14 cellular contexts compared by ENCODE assay signal in the genomic region with DNA sequence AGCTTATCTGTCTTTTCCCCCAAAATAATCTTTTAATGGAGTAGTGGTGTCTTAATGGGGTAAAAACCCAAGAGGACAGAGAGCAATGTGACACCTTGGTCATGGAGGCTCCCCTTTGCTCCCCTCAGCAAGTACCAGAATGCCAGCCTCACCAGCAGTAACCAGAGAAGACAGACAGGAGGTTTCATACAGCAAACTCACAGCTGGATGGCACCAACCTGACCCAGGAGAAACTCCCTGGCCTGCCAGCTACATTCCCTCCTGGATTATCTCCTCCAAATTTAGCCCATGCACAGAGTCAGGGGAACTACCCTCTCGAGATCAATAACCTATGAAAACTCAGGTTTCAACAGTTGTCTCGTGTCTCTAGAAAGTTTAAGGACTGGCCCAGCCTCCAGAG. TPM values are rescaled to one million over a fixed set of nuclear protein-coding genes. Genes with fewer than 3 reads are reported as not detected.
A peak's percentile ranks its signal among the peaks of the same experiment; 100 is the strongest.
DNase-seq lines count a peak whose midpoint lies in the region; ATAC-seq and TF ChIP-seq lines count a peak whose summit lies in the region.
"Had no signal": no experiment of that assay in that cellular context is flagged by ENCODE, and none has a peak within 500 bp of the region (broad histone marks: within the 10 kb centered on the region; RNA-seq: fewer than 3 reads in every experiment).

No MANE protein-coding gene starts in this region.

- no peaks in the 10 kb centered on the region for H3K9me3 ChIP-seq in left ventricle myocardium inferior (replicated peaks)
- no peaks in the 10 kb centered on the region for H3K9me3 ChIP-seq in esophagus muscularis mucosa
- H3K9me3 ChIP-seq in gastrocnemius medialis: no peaks in the 10 kb centered on the region
- H3K9me3 ChIP-seq in uterus: no peaks in the 10 kb centered on the region
- H3K9me3 ChIP-seq in aorta (ENCODE audit: control insufficient read depth, low read length): no peaks in the 10 kb centered on the region
- H3K9me3 ChIP-seq in osteoblast (ENCODE audit: low read depth, low read length): no peaks in the 10 kb centered on the region

- WGBS in esophagus muscularis mucosa: 36% methylated on average over 2 of the region's 2 CpGs
- WGBS in aorta, 2 donors: 93 to 95% methylated on average over 2 of the region's 2 CpGs

- no peaks in the 10 kb centered on the region for H4K20me1 ChIP-seq in osteoblast (ENCODE audit: insufficient read depth, low read length)

- H3K27ac ChIP-seq in left ventricle myocardium inferior (replicated peaks) (peak overlapping the region; percentile 73), esophagus muscularis mucosa (replicated peaks in 1 of 4) (peak overlapping the region; percentile 63 to 73 (median 68)), gastrocnemius medialis (peak overlapping the region; percentile 91 to 100 (median 96)), uterus (peak overlapping the region; percentile 69 to 81), aorta (ENCODE audit: low read depth in 1 of 2, low read length in 2 of 2) (no peak overlapping the region), osteoblast (ENCODE audit: low read depth, low read length) (no peak overlapping the region)

- DNase-seq in left ventricle myocardium inferior: no peak
- no peak for DNase-seq in left cardiac atrium
- DNase-seq in esophagus muscularis mucosa (ENCODE audit: extremely low spot score): no peak
- peak; percentile 72 to 78 for DNase-seq in gastrocnemius medialis
- DNase-seq in uterus: no peak
- no peak for DNase-seq in aorta
- no peak for DNase-seq in osteoblast (ENCODE audit: insufficient read length, low spot score, missing footprints)
- DNase-seq in C1 segment of cervical spinal cord (lab: John Stamatoyannopoulos, UW): no peak
- DNase-seq: Calu3; CD4-positive, CD25-positive, alpha-beta regulatory T cell; DMS53; H7; NCI-H187 treated with DMSO at 0.1 percent for 48 hours had no signal

- intact Hi-C loops in left ventricle myocardium inferior (cut with micrococcal nuclease): no loop called here
- intact Hi-C loops in left cardiac atrium (cut with DNase I): no loop called here
- intact Hi-C loops in esophagus muscularis mucosa (cut with DNase I): loop anchor here (10.0 kb wide), 1 partner anchor 326 kb away; no protein-coding TSS in a partner anchor
- intact Hi-C loops in gastrocnemius medialis (cut with DNase I; ENCODE audit: low total_unique reads): loop anchor here (2.0 to 10.0 kb wide), 2 partner anchors 16 to 854 kb away; partner anchors contain the start of genes BHLHE41 and KRAS
- intact Hi-C loops in uterus (cut with DNase I; ENCODE audit: low total_unique reads): no loop called here
- intact Hi-C loops in aorta (cut with DNase I): no loop called here

- no peak overlapping the region for H2AFZ ChIP-seq in osteoblast (ENCODE audit: low read length)

- no peak for TF ChIP-seq CTCF in left ventricle myocardium inferior (IDR thresholded peaks at IDR 0.05; ENCODE audit: borderline replicate concordance)
- TF ChIP-seq CTCF in esophagus muscularis mucosa (IDR thresholded peaks at IDR 0.05): no peak
- no peak for TF ChIP-seq CTCF in gastrocnemius medialis (IDR thresholded peaks at IDR 0.05 in 4 of 5, conservative IDR thresholded peaks at IDR 0.05 in 1 of 5)
- TF ChIP-seq CTCF in uterus (IDR thresholded peaks at IDR 0.05): no peak
- no peak for TF ChIP-seq CTCF in osteoblast (IDR thresholded peaks at IDR 0.05; ENCODE audit: extremely low read depth, low read depth, low read length)

- no peak for ATAC-seq in left cardiac atrium
- peak; percentile 51 to 52 for ATAC-seq in gastrocnemius medialis
- ATAC-seq in aorta (ENCODE audit: low FRiP score): no peak
- ATAC-seq: K562 had no signal

- in situ Hi-C loops in gastrocnemius medialis (cut with MboI; ENCODE audit: low sequenced_read_pairs in 4 of 4): no loop called here

- TF ChIP-seq POLR2A in esophagus muscularis mucosa (IDR thresholded peaks at IDR 0.05; ENCODE audit: low read depth) (no peak), gastrocnemius medialis (IDR thresholded peaks at IDR 0.05) (peak in 1 of 2 donors; percentile 22), uterus (IDR thresholded peaks at IDR 0.05) (no peak)

- H3K4me1 ChIP-seq in left ventricle myocardium inferior: peaks cover 27% of the 10 kb centered on the region
- H3K4me1 ChIP-seq in esophagus muscularis mucosa: peaks cover 7 to 39% (median 30%) of the 10 kb centered on the region in 4 donors
- peaks cover 62 to 65% of the 10 kb centered on the region in 2 donors for H3K4me1 ChIP-seq in gastrocnemius medialis
- peaks cover 0 to 11% of the 10 kb centered on the region in 2 donors for H3K4me1 ChIP-seq in uterus
- H3K4me1 ChIP-seq in aorta (ENCODE audit: control insufficient read depth in 1 of 2, insufficient read depth in 2 of 2, low read length in 2 of 2): no peaks in the 10 kb centered on the region
- H3K4me1 ChIP-seq in osteoblast (ENCODE audit: insufficient read depth, low read length): peaks cover 7% of the 10 kb centered on the region

- H3K4me2 ChIP-seq in osteoblast (ENCODE audit: insufficient read depth, low read length): no peak overlapping the region

- no peaks in the 10 kb centered on the region for H3K27me3 ChIP-seq in left ventricle myocardium inferior (ENCODE audit: low read depth)
- H3K27me3 ChIP-seq in esophagus muscularis mucosa: no peaks in the 10 kb centered on the region
- no peaks in the 10 kb centered on the region for H3K27me3 ChIP-seq in gastrocnemius medialis
- H3K27me3 ChIP-seq in uterus: no peaks in the 10 kb centered on the region
- no peaks in the 10 kb centered on the region for H3K27me3 ChIP-seq in aorta (ENCODE audit: control insufficient read depth in 1 of 2, insufficient read depth in 2 of 2, low read length in 1 of 2)
- no peaks in the 10 kb centered on the region for H3K27me3 ChIP-seq in osteoblast (ENCODE audit: insufficient read depth, low read length)

- TF ChIP-seq EP300 in esophagus muscularis mucosa (IDR thresholded peaks at IDR 0.05): no peak

- no peak overlapping the region for H3K4me3 ChIP-seq in left ventricle myocardium inferior
- H3K4me3 ChIP-seq in esophagus muscularis mucosa: no peak overlapping the region
- peak overlapping the region in 3 of 4 donors; percentile 8 to 21 (median 19) for H3K4me3 ChIP-seq in gastrocnemius medialis
- no peak overlapping the region for H3K4me3 ChIP-seq in uterus
- no peak overlapping the region for H3K4me3 ChIP-seq in aorta (ENCODE audit: low read length in 2 of 2)
- no peak overlapping the region for H3K4me3 ChIP-seq in osteoblast (ENCODE audit: insufficient read depth, low read length)
- H3K4me3 ChIP-seq: K562 had no signal

- no peaks in the 10 kb centered on the region for H3K36me3 ChIP-seq in left ventricle myocardium inferior
- no peaks in the 10 kb centered on the region for H3K36me3 ChIP-seq in esophagus muscularis mucosa
- no peaks in the 10 kb centered on the region for H3K36me3 ChIP-seq in gastrocnemius medialis
- H3K36me3 ChIP-seq in uterus: no peaks in the 10 kb centered on the region
- no peaks in the 10 kb centered on the region for H3K36me3 ChIP-seq in aorta (ENCODE audit: control insufficient read depth in 1 of 2, insufficient read depth in 2 of 2, low read length in 1 of 2)
- H3K36me3 ChIP-seq in osteoblast (ENCODE audit: insufficient read depth, low read length): no peaks in the 10 kb centered on the region

- H3K79me2 ChIP-seq in osteoblast (ENCODE audit: insufficient read depth, low read length): no peaks in the 10 kb centered on the region

RNA-seq across cellular contexts. Expression of gene BHLHE41, which starts 15.9 kb away (rescaled TPM):
- total RNA-seq in left ventricle myocardium inferior: 33.4 TPM
- total RNA-seq in left cardiac atrium: 10 to 100 TPM; 18.6 to 35.8 TPM
- total RNA-seq in esophagus muscularis mucosa: 10 to 100 TPM in 3 of 4 donors, 1 to 10 TPM in 1; 6.3 to 20.0 (median 14.8) TPM
- 10 to 100 TPM in 2 of 4 donors, 1 to 10 TPM in 2; 6.4 to 12.1 (median 9.5) TPM for total RNA-seq in gastrocnemius medialis
- 10 to 100 TPM in 1 of 4 donors, 1 to 10 TPM in 3; 2.1 to 31.2 (median 5.0) TPM for total RNA-seq in uterus
- total RNA-seq in aorta: 10 to 100 TPM; 12.0 to 49.9 TPM
- polyA plus RNA-seq in aorta: 1 to 10 TPM; 4.3 to 6.3 TPM
- 4.3 and 4.7 TPM in 2 replicates for total RNA-seq in osteoblast
- total RNA-seq: CD4-positive, CD25-positive, alpha-beta regulatory T cell; K562 had no signal
- polyA plus RNA-seq: CD4-positive, CD25-positive, alpha-beta regulatory T cell; K562 had no signal

Comparison
In these comparisons a context has a peak if more than half of its experiments do, and no peak if none do; other contexts are left out.
1. DNase-seq: peak in gastrocnemius medialis (2 of 2); none in left ventricle myocardium inferior (single experiment), left cardiac atrium (single experiment), esophagus muscularis mucosa (single experiment), uterus (0 of 2), aorta (0 of 2), osteoblast (single experiment) and C1 segment of cervical spinal cord (0 of 14).
2. H3K27ac ChIP-seq: peak in left ventricle myocardium inferior (single experiment), esophagus muscularis mucosa (4 of 4), gastrocnemius medialis (4 of 4) and uterus (2 of 2); none in aorta (0 of 2) and osteoblast (single experiment).
3. H3K4me3 ChIP-seq: peak in gastrocnemius medialis (3 of 4); none in left ventricle myocardium inferior (single experiment), esophagus muscularis mucosa (0 of 4), uterus (0 of 2), aorta (0 of 2) and osteoblast (single experiment).
4. ATAC-seq: peak in gastrocnemius medialis (2 of 2); none in left cardiac atrium (0 of 2) and aorta (single experiment).
5. intact Hi-C loops: an anchor here in esophagus muscularis mucosa (10.0 kb wide) and gastrocnemius medialis (2.0 to 10.0 kb wide); none called in left ventricle myocardium inferior, left cardiac atrium, uterus and aorta.